Comparison of ENCODE assay signal across 28 cellular contexts in the genomic region with DNA sequence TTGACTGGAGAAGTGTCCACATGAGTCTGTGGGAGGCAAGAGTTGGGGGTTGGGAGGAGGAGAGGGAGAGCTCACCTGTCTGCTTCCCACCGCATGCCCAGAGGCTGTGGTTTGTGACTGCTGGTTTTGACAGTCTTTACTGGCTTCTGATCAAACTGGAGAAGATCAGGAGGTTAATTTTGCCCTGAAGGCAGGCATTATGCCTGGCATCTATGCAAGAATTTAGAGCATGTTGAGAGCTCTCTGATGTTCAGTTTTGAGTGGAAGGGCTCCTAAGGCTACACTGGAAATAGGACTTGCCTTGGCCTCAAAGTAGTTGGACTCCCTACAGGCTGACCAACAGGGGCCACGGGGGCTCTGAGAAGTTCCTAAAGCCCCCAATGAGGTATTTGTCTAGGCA.
DNase-seq lines count a peak whose midpoint lies in the region; ATAC-seq, FAIRE-seq and TF ChIP-seq lines count a peak whose summit lies in the region.
"Had no signal": no experiment of that assay in that cellular context is flagged by ENCODE, and none has a peak within 500 bp of the region (broad histone marks: within the 10 kb centered on the region; RNA-seq: fewer than 3 reads in every experiment).

No MANE protein-coding gene starts in this region.

- H3K36me3 ChIP-seq in endodermal cell (ENCODE audit: control insufficient read depth, insufficient read depth, low read length): peaks cover 64% of the 10 kb centered on the region
- no peaks in the 10 kb centered on the region for H3K36me3 ChIP-seq in tibial artery
- H3K36me3 ChIP-seq: cardiac muscle cell, pancreas, right lobe of liver, vagina had no signal

- no peak for TF ChIP-seq POLR2A in GM12891 (IDR thresholded peaks at IDR 0.05; ENCODE audit: low read depth, low read length)

- peaks cover 27% of the 10 kb centered on the region for H3K9me3 ChIP-seq in endodermal cell (ENCODE audit: control insufficient read depth, low read length)
- no peaks in the 10 kb centered on the region for H3K9me3 ChIP-seq in tibial artery
- H3K9me3 ChIP-seq: pancreas, right lobe of liver, vagina had no signal

- no peaks in the 10 kb centered on the region for H3K27me3 Mint-ChIP-seq in endodermal cell (ENCODE audit: insufficient read depth)

- H3K4me3 ChIP-seq in AG10803 (ENCODE audit: low read length): no peak overlapping the region
- no peak overlapping the region for H3K4me3 ChIP-seq in Jurkat, Clone E6-1 (ENCODE audit: low read length)
- H3K4me3 ChIP-seq in endodermal cell (ENCODE audit: low read length): no peak overlapping the region
- H3K4me3 ChIP-seq in tibial artery: no peak overlapping the region
- H3K4me3 ChIP-seq: cardiac muscle cell, dorsolateral prefrontal cortex, K562, pancreas, right lobe of liver, vagina had no signal

- WGBS in endodermal cell (ENCODE audit: insufficient coverage in 1 of 2, insufficient read length in 1 of 2), 2 experiments: 95 to 100% methylated on average over 1 to 2 of the region's 2 CpGs

- H3K9ac ChIP-seq in endodermal cell (ENCODE audit: extremely low read depth, low read length, poor library complexity, severe bottlenecking): no peak overlapping the region

- TF ChIP-seq CTCF in AG10803 (conservative IDR thresholded peaks at IDR 0.05; ENCODE audit: low read length) (no peak), endodermal cell (conservative IDR thresholded peaks at IDR 0.05) (no peak), tibial artery (IDR thresholded peaks at IDR 0.05) (no peak)

- ATAC-seq in GM19455 (IDR thresholded peaks at IDR 0.05; ENCODE audit: unreplicated experiment) (no peak), left lobe of liver (no peak)
- ATAC-seq: activated CD4-positive, alpha-beta T cell treated with anti-CD3 and anti-CD28 coated beads for 36 hours; K562; natural killer cell treated with Interleukin-12 subunit alpha and Interleukin-12 subunit beta and Interleukin-15 and Interleukin-18, amount 100 ng/mL, for 72 hours; right lobe of liver had no signal

- H3K4me1 ChIP-seq in endodermal cell (ENCODE audit: control insufficient read depth, insufficient read depth, low read length) (no peaks in the 10 kb centered on the region), tibial artery (peaks cover 0 to 20% (median 9%) of the 10 kb centered on the region in 4 donors)
- H3K4me1 ChIP-seq: pancreas, vagina had no signal

- H3K27ac ChIP-seq in endodermal cell (ENCODE audit: low read depth, low read length) (no peak overlapping the region), tibial artery (no peak overlapping the region)
- H3K27ac ChIP-seq: C4-2B, cardiac muscle cell, dorsolateral prefrontal cortex, epithelial cell of prostate, pancreas, right lobe of liver, vagina had no signal

- H3K9me3 Mint-ChIP-seq in endodermal cell: peaks cover 21% of the 10 kb centered on the region
- H3K9me3 Mint-ChIP-seq: activated naive CD4-positive, alpha-beta T cell treated with anti-CD3 and anti-CD28 coated beads, Interleukin-2, amount 10 ng/mL, durations not matched to agents 7 days and 5 days; natural killer cell treated with Interleukin-12 subunit alpha and Interleukin-12 subunit beta and Interleukin-15 and Interleukin-18, amount 100 ng/mL, for 72 hours had no signal

- peak; percentile 9 for DNase-seq in AG10803 (ENCODE audit: low read depth)
- DNase-seq in Jurkat, Clone E6-1 (ENCODE audit: low read depth, low spot score): peak; percentile 22
- peak; percentile 43 for DNase-seq in endodermal cell
- DNase-seq in islet precursor cell: peak; percentile 96
- no peak for DNase-seq in left lobe of liver (ENCODE audit: low spot score)
- DNase-seq in GM12891 (ENCODE audit: insufficient read length, low spot score): no peak
- no peak for DNase-seq in tibial artery
- DNase-seq: activated CD4-positive, alpha-beta T cell treated with anti-CD3 and anti-CD28 coated beads for 36 hours; activated naive CD4-positive, alpha-beta T cell treated with anti-CD3 and anti-CD28 coated beads, Interleukin-2, amount 10 ng/mL, durations not matched to agents 7 days and 5 days; activated T-cell treated with anti-CD3 and anti-CD28 coated beads, Interleukin-2, amount 50 U/mL, for 48 hours; dorsolateral prefrontal cortex; H9; kidney glomerular epithelial cell; NCI-H1694; NCI-H2171; pancreas; right lobe of liver; SHP77; stimulated activated CD4-positive, alpha-beta T cell treated with anti-CD3 and anti-CD28 coated beads, Interleukin-15, amount 100 ng/mL, for 24 hours had no signal

- H3K27me3 ChIP-seq in endodermal cell (ENCODE audit: control insufficient read depth, insufficient read depth, low read length, poor library complexity, severe bottlenecking): no peaks in the 10 kb centered on the region
- no peaks in the 10 kb centered on the region for H3K27me3 ChIP-seq in tibial artery
- H3K27me3 ChIP-seq: cardiac muscle cell, pancreas, right lobe of liver, vagina had no signal

- no peak overlapping the region for H3K27ac Mint-ChIP-seq in endodermal cell
- H3K27ac Mint-ChIP-seq: activated CD4-positive, alpha-beta T cell treated with anti-CD3 and anti-CD28 coated beads for 36 hours; activated naive CD4-positive, alpha-beta T cell treated with anti-CD3 and anti-CD28 coated beads, Interleukin-2, amount 10 ng/mL, durations not matched to agents 7 days and 5 days; natural killer cell treated with Interleukin-12 subunit alpha and Interleukin-12 subunit beta and Interleukin-15 and Interleukin-18, amount 100 ng/mL, for 72 hours had no signal

- FAIRE-seq in GM12891 (lab: Jason Lieb, UNC): no peak
- FAIRE-seq: frontal cortex, K562, pancreas, TTC549 had no signal

- intact Hi-C loops in tibial artery (cut with DNase I; ENCODE audit: low total_unique reads): no loop called here

- peaks cover 28% of the 10 kb centered on the region for H3K4me1 Mint-ChIP-seq in endodermal cell
- H3K4me1 Mint-ChIP-seq: activated CD4-positive, alpha-beta T cell treated with anti-CD3 and anti-CD28 coated beads for 36 hours; activated naive CD4-positive, alpha-beta T cell treated with anti-CD3 and anti-CD28 coated beads, Interleukin-2, amount 10 ng/mL, durations not matched to agents 7 days and 5 days had no signal

- no peak overlapping the region for H3K4me3 Mint-ChIP-seq in endodermal cell
- H3K4me3 Mint-ChIP-seq: activated CD4-positive, alpha-beta T cell treated with anti-CD3 and anti-CD28 coated beads for 36 hours; activated naive CD4-positive, alpha-beta T cell treated with anti-CD3 and anti-CD28 coated beads, Interleukin-2, amount 10 ng/mL, durations not matched to agents 7 days and 5 days; H9; natural killer cell treated with Interleukin-12 subunit alpha and Interleukin-12 subunit beta and Interleukin-15 and Interleukin-18, amount 100 ng/mL, for 72 hours had no signal

- peaks cover 34% of the 10 kb centered on the region for H3K36me3 Mint-ChIP-seq in endodermal cell (ENCODE audit: low read depth)
- H3K36me3 Mint-ChIP-seq: activated naive CD4-positive, alpha-beta T cell treated with anti-CD3 and anti-CD28 coated beads, Interleukin-2, amount 10 ng/mL, durations not matched to agents 7 days and 5 days; natural killer cell treated with Interleukin-12 subunit alpha and Interleukin-12 subunit beta and Interleukin-15 and Interleukin-18, amount 100 ng/mL, for 72 hours had no signal

TF ChIP-seq in GM12891, 5 proteins besides CTCF, POLR2A, EP300 and RAD21:
- TF ChIP-seq SPI1 (IDR thresholded peaks at IDR 0.05; ENCODE audit: low read depth, low read length): no peak
- TF ChIP-seq TAF1 (IDR thresholded peaks at IDR 0.05; ENCODE audit: low read depth, low read length): no peak
- no peak for TF ChIP-seq POLR2AphosphoS5 (IDR thresholded peaks at IDR 0.05; ENCODE audit: low read depth, low read length)
- TF ChIP-seq POU2F2 (IDR thresholded peaks at IDR 0.05; ENCODE audit: low read depth, low read length): no peak
- no peak for TF ChIP-seq PAX5 (IDR thresholded peaks at IDR 0.05; ENCODE audit: insufficient read depth, low read length, severe bottlenecking)

Comparison
In these comparisons a context has a peak if more than half of its experiments do, and no peak if none do; other contexts are left out.
1. DNase-seq: peak in AG10803 (single experiment), Jurkat, Clone E6-1 (single experiment), endodermal cell (single experiment) and islet precursor cell (single experiment); none in left lobe of liver (single experiment), GM12891 (single experiment) and tibial artery (0 of 2).